ENCODE assay signal across 12 cellular contexts in genomic region chr19:3188627-3189596, GRCh38. TPM values are rescaled to one million over a fixed set of nuclear protein-coding genes. Genes with fewer than 3 reads are reported as not detected.
DNase-seq lines count a peak whose midpoint lies in the region; ATAC-seq and TF ChIP-seq lines count a peak whose summit lies in the region.
"Had no signal": no experiment of that assay in that cellular context is flagged by ENCODE, and none has a peak within 500 bp of the region (broad histone marks: within the 10 kb centered on the region; RNA-seq: fewer than 3 reads in every experiment).

No MANE protein-coding gene starts in this region.

- intact Hi-C loops in spleen (cut with DNase I; ENCODE audit: low total_unique reads), result no loop called here

- no peak for ATAC-seq in activated T-cell treated with anti-CD3 and anti-CD28 coated beads, Interleukin-2, amount 50 U/mL, for 4 hours

- H3K9ac ChIP-seq in endodermal cell (ENCODE audit: extremely low read depth, low read length, poor library complexity, severe bottlenecking), result no peak overlapping the region

- H3K27ac ChIP-seq in Peyer's patch (peak overlapping the region in 3 of 4 donors; percentile 68 to 97 (median 90)), endodermal cell (ENCODE audit: low read depth, low read length) (no peak overlapping the region), spleen (peak overlapping the region in 7 of 8 donors; percentile 21 to 99 (median 78))
- H3K27ac ChIP-seq: WERI-Rb-1 had no signal

- H3K4me3 Mint-ChIP-seq in activated T-cell treated with anti-CD3 and anti-CD28 coated beads, Interleukin-2, amount 50 U/mL, for 4 hours, result peak overlapping the region; percentile 91
- H3K4me3 Mint-ChIP-seq in endodermal cell, result no peak overlapping the region

- H3K9me3 ChIP-seq in Peyer's patch (no peaks in the 10 kb centered on the region), endodermal cell (ENCODE audit: control insufficient read depth, low read length) (no peaks in the 10 kb centered on the region), spleen (no peaks in the 10 kb centered on the region)

- H3K27me3 ChIP-seq in Peyer's patch (no peaks in the 10 kb centered on the region), endodermal cell (ENCODE audit: control insufficient read depth, insufficient read depth, low read length, poor library complexity, severe bottlenecking) (no peaks in the 10 kb centered on the region), spleen (replicated peaks in 1 of 7) (no peaks in the 10 kb centered on the region)

- 96 to 98% methylated on average over 19 to 35 of the region's 35 CpGs for WGBS in endodermal cell (ENCODE audit: insufficient coverage in 1 of 2, insufficient read length in 1 of 2), 2 experiments
- WGBS in spleen, 5 donors, result 55 to 72% (median 69%) methylated on average over 13 to 35 of the region's 35 CpGs

- H3K4me3 ChIP-seq in Peyer's patch (peak overlapping the region in 2 of 4 donors; percentile 39 to 88), endodermal cell (ENCODE audit: low read length) (no peak overlapping the region), spleen (peak overlapping the region in 3 of 8 donors; percentile 14 to 100 (median 16))

- TF ChIP-seq POLR2A in Peyer's patch (IDR thresholded peaks at IDR 0.05) (peak; percentile 77 to 89), spleen (IDR thresholded peaks at IDR 0.05) (no peak)

- TF ChIP-seq CTCF in Peyer's patch (IDR thresholded peaks at IDR 0.05) (no peak), endodermal cell (conservative IDR thresholded peaks at IDR 0.05) (no peak), spleen (IDR thresholded peaks at IDR 0.05 in 8 of 11, conservative IDR thresholded peaks at IDR 0.05 in 3 of 11) (no peak)

- H3K4me1 ChIP-seq in Peyer's patch (peaks cover 6 to 25% (median 22%) of the 10 kb centered on the region in 4 donors), endodermal cell (ENCODE audit: control insufficient read depth, insufficient read depth, low read length) (no peaks in the 10 kb centered on the region), spleen (peaks cover 35 to 93% (median 60%) of the 10 kb centered on the region in 6 donors)

- peaks cover 13% of the 10 kb centered on the region for H3K36me3 Mint-ChIP-seq in activated T-cell treated with anti-CD3 and anti-CD28 coated beads, Interleukin-2, amount 50 U/mL, for 4 hours (ENCODE audit: insufficient read depth)
- H3K36me3 Mint-ChIP-seq in endodermal cell (ENCODE audit: low read depth), result peaks cover 17% of the 10 kb centered on the region

- H3K27me3 Mint-ChIP-seq in activated T-cell treated with anti-CD3 and anti-CD28 coated beads, Interleukin-2, amount 50 U/mL, for 4 hours (ENCODE audit: low read depth), result no peaks in the 10 kb centered on the region
- no peaks in the 10 kb centered on the region for H3K27me3 Mint-ChIP-seq in endodermal cell (ENCODE audit: insufficient read depth)

- DNase-seq in activated T-cell treated with anti-CD3 and anti-CD28 coated beads, Interleukin-2, amount 50 U/mL, for 4 hours, result no peak
- DNase-seq in activated T-cell treated with anti-CD3 and anti-CD28 coated beads, Interleukin-2, amount 50 U/mL, for 48 hours, result no peak
- DNase-seq in Peyer's patch (peak in 2 of 3 donors; percentile 91), endodermal cell (no peak), spleen (peak; percentile 91), NCI-H2081 (lab: John Stamatoyannopoulos, UW) (no peak), NCI-H524 treated with DMSO at 0.1 percent for 48 hours (lab: John Stamatoyannopoulos, UW) (no peak)
- no peak for DNase-seq in stimulated activated CD4-positive, alpha-beta T cell treated with anti-CD3 and anti-CD28 coated beads, Interleukin-1b, Interleukin-23, amount 100 ng/mL, for 48 hours
- DNase-seq: amniotic stem cell; NCI-H187 treated with DMSO at 0.1 percent for 48 hours; stimulated activated naive CD4-positive, alpha-beta T cell had no signal

- peak overlapping the region; percentile 64 for H3K27ac Mint-ChIP-seq in endodermal cell

- H3K9me3 Mint-ChIP-seq in activated T-cell treated with anti-CD3 and anti-CD28 coated beads, Interleukin-2, amount 50 U/mL, for 4 hours, result no peaks in the 10 kb centered on the region
- no peaks in the 10 kb centered on the region for H3K9me3 Mint-ChIP-seq in endodermal cell

- peaks cover 0 to 13% (median 0%) of the 10 kb centered on the region in 3 donors for H3K36me3 ChIP-seq in Peyer's patch
- peaks cover 10% of the 10 kb centered on the region for H3K36me3 ChIP-seq in endodermal cell (ENCODE audit: control insufficient read depth, insufficient read depth, low read length)
- peaks cover 0 to 64% (median 8%) of the 10 kb centered on the region in 6 donors for H3K36me3 ChIP-seq in spleen

- H3K4me1 Mint-ChIP-seq in activated T-cell treated with anti-CD3 and anti-CD28 coated beads, Interleukin-2, amount 50 U/mL, for 4 hours (ENCODE audit: low read depth), result peaks cover 47% of the 10 kb centered on the region
- peaks cover 7% of the 10 kb centered on the region for H3K4me1 Mint-ChIP-seq in endodermal cell

RNA-seq across cellular contexts. Expression of gene NCLN, which starts 3.2 kb away (rescaled TPM):
- total RNA-seq in activated T-cell treated with anti-CD3 and anti-CD28 coated beads, Interleukin-2, amount 50 U/mL, for 4 hours, result 100 to 1,000 TPM; 169 to 200 (median 177) TPM
- 100 to 1,000 TPM in 3 of 4 donors, 10 to 100 TPM in 1; 84.2 to 126 (median 117) TPM for total RNA-seq in Peyer's patch
- 10 to 100 TPM; 80.6 to 91.2 TPM for total RNA-seq in endodermal cell
- polyA plus RNA-seq in endodermal cell (2013, experiment 1 of 2), result 44.2 TPM
- 49.4 TPM for polyA plus RNA-seq in endodermal cell (2013, experiment 2 of 2)
- 10 to 100 TPM; 37.8 to 59.2 (median 47.1) TPM for total RNA-seq in spleen
- polyA plus RNA-seq in spleen, result 10 to 100 TPM; 41.4 to 89.5 (median 79.6) TPM

RNA-seq across cellular contexts. Expression of gene S1PR4, which starts 10.3 kb away (rescaled TPM):
- 10 to 100 TPM; 19.4 to 24.5 (median 23.8) TPM for total RNA-seq in activated T-cell treated with anti-CD3 and anti-CD28 coated beads, Interleukin-2, amount 50 U/mL, for 4 hours
- total RNA-seq in Peyer's patch (1 to 10 TPM; 1.6 to 9.9 (median 2.5) TPM), endodermal cell (not detected), spleen (100 to 1,000 TPM in 2 of 7 donors, 10 to 100 TPM in 5; 46.3 to 171 (median 64.4) TPM)
- polyA plus RNA-seq in endodermal cell (2013, experiment 1 of 2), result not detected
- polyA plus RNA-seq in endodermal cell (2013, experiment 2 of 2), result not detected
- 10 to 100 TPM; 44.7 to 68.9 (median 59.6) TPM for polyA plus RNA-seq in spleen

RNA-seq across cellular contexts. Expression of gene CELF5, which starts 35.5 kb away (rescaled TPM):
- total RNA-seq in activated T-cell treated with anti-CD3 and anti-CD28 coated beads, Interleukin-2, amount 50 U/mL, for 4 hours, result under 1 TPM in 2 of 3 donors, not detected in 1; 0.05 to 0.38 TPM
- total RNA-seq in Peyer's patch, result not detected
- 1 to 10 TPM; 2.6 to 3.5 TPM for total RNA-seq in endodermal cell
- 9.2 TPM for polyA plus RNA-seq in endodermal cell (2013, experiment 1 of 2)
- 7.4 TPM for polyA plus RNA-seq in endodermal cell (2013, experiment 2 of 2)
- total RNA-seq in spleen, result under 1 TPM in 2 of 7 donors, not detected in 5; 0.10 to 0.19 TPM
- polyA plus RNA-seq in spleen, result under 1 TPM in 1 of 3 donors, not detected in 2; 0.05 TPM

RNA-seq across cellular contexts. Expression of gene GNA15, which starts 53.1 kb away (rescaled TPM):
- total RNA-seq in activated T-cell treated with anti-CD3 and anti-CD28 coated beads, Interleukin-2, amount 50 U/mL, for 4 hours, result 10 to 100 TPM in 2 of 3 donors, 1 to 10 TPM in 1; 8.8 to 19.9 (median 11.3) TPM
- total RNA-seq in Peyer's patch (10 to 100 TPM in 1 of 4 donors, 1 to 10 TPM in 2, not detected in 1; 1.2 to 12.4 (median 1.5) TPM), endodermal cell (not detected), spleen (10 to 100 TPM in 6 of 7 donors, 1 to 10 TPM in 1; 9.8 to 24.9 (median 12.7) TPM)
- not detected for polyA plus RNA-seq in endodermal cell (2013, experiment 1 of 2)
- not detected for polyA plus RNA-seq in endodermal cell (2013, experiment 2 of 2)
- 1 to 10 TPM; 3.8 to 7.6 (median 5.2) TPM for polyA plus RNA-seq in spleen

Comparison
In these comparisons a context has a peak if more than half of its experiments do, and no peak if none do; other contexts are left out.
1. DNase-seq: peak in Peyer's patch (2 of 3) and spleen (single experiment); none in activated T-cell treated with anti-CD3 and anti-CD28 coated beads, Interleukin-2, amount 50 U/mL, for 4 hours (single experiment), activated T-cell treated with anti-CD3 and anti-CD28 coated beads, Interleukin-2, amount 50 U/mL, for 48 hours (0 of 2), endodermal cell (single experiment), NCI-H2081 (0 of 2), stimulated activated CD4-positive, alpha-beta T cell treated with anti-CD3 and anti-CD28 coated beads, Interleukin-1b, Interleukin-23, amount 100 ng/mL, for 48 hours (single experiment) and NCI-H524 treated with DMSO at 0.1 percent for 48 hours (single experiment).
2. POLR2A ChIP-seq: peak in Peyer's patch (2 of 2); none in spleen (0 of 3).